Comparison of ENCODE assay signal across 1 cellular context in the genomic region with DNA sequence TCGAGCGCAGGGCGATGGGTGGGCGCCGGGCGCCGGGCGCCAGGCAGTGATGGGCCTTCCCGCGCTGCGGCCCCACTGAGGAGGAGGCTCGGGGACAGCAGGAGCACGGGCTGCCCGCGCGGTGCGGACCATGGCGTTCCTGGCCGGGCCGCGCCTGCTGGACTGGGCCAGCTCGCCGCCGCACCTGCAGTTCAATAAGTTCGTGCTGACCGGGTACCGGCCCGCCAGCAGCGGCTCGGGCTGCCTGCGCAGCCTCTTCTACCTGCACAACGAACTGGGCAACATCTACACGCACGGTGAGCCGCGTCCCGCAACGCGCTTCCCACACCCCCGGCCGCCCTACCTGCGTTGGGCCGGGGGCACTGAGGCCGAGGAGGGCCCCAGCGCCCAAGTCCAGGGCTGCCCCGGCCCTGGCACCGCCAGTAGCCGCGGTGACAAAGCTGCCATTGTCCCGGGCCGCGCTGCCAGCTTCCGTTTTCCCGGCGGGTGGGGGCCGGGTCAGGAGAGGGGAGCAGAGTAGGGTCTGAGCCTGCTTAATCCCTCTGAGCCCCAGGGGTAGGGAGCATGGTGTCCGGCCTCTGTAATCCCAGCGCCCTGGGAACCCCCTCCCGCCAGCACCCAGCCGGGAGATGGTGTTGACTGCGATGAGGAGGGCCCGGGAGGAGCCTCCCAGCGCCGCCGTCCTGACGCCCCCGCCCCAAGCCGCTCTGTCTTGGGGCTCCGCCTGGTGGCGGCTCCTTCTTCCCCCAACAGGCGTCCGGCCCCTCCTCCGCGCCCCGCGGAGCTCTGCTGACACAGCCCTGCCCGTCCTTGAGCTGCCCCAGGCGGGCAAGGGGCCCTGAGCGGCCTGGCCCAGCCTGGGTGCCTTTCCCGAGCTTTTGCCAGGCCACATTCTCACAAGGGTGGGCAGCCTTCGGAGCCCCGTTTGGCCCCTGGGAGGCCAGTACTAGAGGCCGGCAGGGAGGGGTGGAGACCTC.
TF ChIP-seq lines count a peak whose summit lies in the region.

No MANE protein-coding gene starts in this region.

TF ChIP-seq in HepG2, 621 proteins besides CTCF, POLR2A, EP300 and RAD21 (continued from another document and continues in another):
- TF ChIP-seq IKZF1 (IDR thresholded peaks at IDR 0.05) (no peak), ZNF121 (CRISPR knock-in tag; IDR thresholded peaks at IDR 0.05) (no peak), DNMT3B (CRISPR knock-in tag; conservative IDR thresholded peaks at IDR 0.05) (no peak), BRF2 (CRISPR knock-in tag; IDR thresholded peaks at IDR 0.05) (no peak), ZNF652 (CRISPR knock-in tag; IDR thresholded peaks at IDR 0.05; ENCODE audit: borderline replicate concordance, low read depth) (no peak), ZFP82 (CRISPR knock-in tag; IDR thresholded peaks at IDR 0.05; ENCODE audit: borderline replicate concordance) (no peak), FOXK2 (IDR thresholded peaks at IDR 0.05) (no peak), ZNF775 (CRISPR knock-in tag; IDR thresholded peaks at IDR 0.05; ENCODE audit: borderline replicate concordance) (no peak), CC2D1A (CRISPR knock-in tag; IDR thresholded peaks at IDR 0.05) (no peak), KLF13 (CRISPR knock-in tag; IDR thresholded peaks at IDR 0.05) (no peak), RELA (CRISPR knock-in tag; IDR thresholded peaks at IDR 0.05) (no peak), KLF6 (CRISPR knock-in tag; IDR thresholded peaks at IDR 0.05) (no peak), ATM (IDR thresholded peaks at IDR 0.05; ENCODE audit: borderline replicate concordance) (no peak), TFAP4 (IDR thresholded peaks at IDR 0.05; ENCODE audit: borderline replicate concordance, low read depth) (no peak), KDM1A (CRISPR knock-in tag; IDR thresholded peaks at IDR 0.05) (no peak), BCL3 (CRISPR knock-in tag; IDR thresholded peaks at IDR 0.05) (no peak), ZMYM2 (CRISPR knock-in tag; IDR thresholded peaks at IDR 0.05) (no peak; the same call in 1 of the 2 replicates), ZNF17 (CRISPR knock-in tag; IDR thresholded peaks at IDR 0.05) (no peak), PHB2 (IDR thresholded peaks at IDR 0.05; ENCODE audit: partially characterized antibody) (no peak), DNMT1 (CRISPR knock-in tag; IDR thresholded peaks at IDR 0.05) (0 out of 2 replicates have a peak, but pooled peaks have one; percentile 27), STAT6 (CRISPR knock-in tag; IDR thresholded peaks at IDR 0.05; ENCODE audit: borderline replicate concordance) (no peak)
- TF ChIP-seq, protein P1, sequence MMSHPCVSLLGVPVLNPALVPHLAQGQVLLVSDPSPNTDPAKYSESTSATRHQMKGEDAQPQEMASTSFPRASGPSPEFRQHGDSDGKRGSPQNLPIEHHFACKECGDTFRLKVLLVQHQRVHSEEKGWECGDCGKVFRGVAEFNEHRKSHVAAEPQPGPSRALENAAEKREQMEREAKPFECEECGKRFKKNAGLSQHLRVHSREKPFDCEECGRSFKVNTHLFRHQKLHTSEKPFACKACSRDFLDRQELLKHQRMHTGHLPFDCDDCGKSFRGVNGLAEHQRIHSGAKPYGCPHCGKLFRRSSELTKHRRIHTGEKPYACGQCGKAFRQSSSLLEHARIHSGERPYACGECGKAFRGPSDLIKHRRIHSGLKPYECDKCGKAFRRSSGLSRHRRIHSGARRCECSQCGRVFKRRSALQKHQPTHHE (CRISPR knock-in tag; IDR thresholded peaks at IDR 0.05; ENCODE audit: borderline replicate concordance) = no peak
- TF ChIP-seq, protein P2, sequence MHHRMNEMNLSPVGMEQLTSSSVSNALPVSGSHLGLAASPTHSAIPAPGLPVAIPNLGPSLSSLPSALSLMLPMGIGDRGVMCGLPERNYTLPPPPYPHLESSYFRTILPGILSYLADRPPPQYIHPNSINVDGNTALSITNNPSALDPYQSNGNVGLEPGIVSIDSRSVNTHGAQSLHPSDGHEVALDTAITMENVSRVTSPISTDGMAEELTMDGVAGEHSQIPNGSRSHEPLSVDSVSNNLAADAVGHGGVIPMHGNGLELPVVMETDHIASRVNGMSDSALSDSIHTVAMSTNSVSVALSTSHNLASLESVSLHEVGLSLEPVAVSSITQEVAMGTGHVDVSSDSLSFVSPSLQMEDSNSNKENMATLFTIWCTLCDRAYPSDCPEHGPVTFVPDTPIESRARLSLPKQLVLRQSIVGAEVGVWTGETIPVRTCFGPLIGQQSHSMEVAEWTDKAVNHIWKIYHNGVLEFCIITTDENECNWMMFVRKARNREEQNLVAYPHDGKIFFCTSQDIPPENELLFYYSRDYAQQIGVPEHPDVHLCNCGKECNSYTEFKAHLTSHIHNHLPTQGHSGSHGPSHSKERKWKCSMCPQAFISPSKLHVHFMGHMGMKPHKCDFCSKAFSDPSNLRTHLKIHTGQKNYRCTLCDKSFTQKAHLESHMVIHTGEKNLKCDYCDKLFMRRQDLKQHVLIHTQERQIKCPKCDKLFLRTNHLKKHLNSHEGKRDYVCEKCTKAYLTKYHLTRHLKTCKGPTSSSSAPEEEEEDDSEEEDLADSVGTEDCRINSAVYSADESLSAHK (CRISPR knock-in tag; IDR thresholded peaks at IDR 0.05; ENCODE audit: borderline replicate concordance) = no peak
- TF ChIP-seq, protein P3, sequence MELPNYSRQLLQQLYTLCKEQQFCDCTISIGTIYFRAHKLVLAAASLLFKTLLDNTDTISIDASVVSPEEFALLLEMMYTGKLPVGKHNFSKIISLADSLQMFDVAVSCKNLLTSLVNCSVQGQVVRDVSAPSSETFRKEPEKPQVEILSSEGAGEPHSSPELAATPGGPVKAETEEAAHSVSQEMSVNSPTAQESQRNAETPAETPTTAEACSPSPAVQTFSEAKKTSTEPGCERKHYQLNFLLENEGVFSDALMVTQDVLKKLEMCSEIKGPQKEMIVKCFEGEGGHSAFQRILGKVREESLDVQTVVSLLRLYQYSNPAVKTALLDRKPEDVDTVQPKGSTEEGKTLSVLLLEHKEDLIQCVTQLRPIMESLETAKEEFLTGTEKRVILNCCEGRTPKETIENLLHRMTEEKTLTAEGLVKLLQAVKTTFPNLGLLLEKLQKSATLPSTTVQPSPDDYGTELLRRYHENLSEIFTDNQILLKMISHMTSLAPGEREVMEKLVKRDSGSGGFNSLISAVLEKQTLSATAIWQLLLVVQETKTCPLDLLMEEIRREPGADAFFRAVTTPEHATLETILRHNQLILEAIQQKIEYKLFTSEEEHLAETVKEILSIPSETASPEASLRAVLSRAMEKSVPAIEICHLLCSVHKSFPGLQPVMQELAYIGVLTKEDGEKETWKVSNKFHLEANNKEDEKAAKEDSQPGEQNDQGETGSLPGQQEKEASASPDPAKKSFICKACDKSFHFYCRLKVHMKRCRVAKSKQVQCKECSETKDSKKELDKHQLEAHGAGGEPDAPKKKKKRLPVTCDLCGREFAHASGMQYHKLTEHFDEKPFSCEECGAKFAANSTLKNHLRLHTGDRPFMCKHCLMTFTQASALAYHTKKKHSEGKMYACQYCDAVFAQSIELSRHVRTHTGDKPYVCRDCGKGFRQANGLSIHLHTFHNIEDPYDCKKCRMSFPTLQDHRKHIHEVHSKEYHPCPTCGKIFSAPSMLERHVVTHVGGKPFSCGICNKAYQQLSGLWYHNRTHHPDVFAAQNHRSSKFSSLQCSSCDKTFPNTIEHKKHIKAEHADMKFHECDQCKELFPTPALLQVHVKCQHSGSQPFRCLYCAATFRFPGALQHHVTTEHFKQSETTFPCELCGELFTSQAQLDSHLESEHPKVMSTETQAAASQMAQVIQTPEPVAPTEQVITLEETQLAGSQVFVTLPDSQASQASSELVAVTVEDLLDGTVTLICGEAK (IDR thresholded peaks at IDR 0.05) = no peak
- TF ChIP-seq, protein P3 (CRISPR knock-in tag; IDR thresholded peaks at IDR 0.05) = no peak; the same call in 1 of the 2 replicates
- TF ChIP-seq, protein P4, sequence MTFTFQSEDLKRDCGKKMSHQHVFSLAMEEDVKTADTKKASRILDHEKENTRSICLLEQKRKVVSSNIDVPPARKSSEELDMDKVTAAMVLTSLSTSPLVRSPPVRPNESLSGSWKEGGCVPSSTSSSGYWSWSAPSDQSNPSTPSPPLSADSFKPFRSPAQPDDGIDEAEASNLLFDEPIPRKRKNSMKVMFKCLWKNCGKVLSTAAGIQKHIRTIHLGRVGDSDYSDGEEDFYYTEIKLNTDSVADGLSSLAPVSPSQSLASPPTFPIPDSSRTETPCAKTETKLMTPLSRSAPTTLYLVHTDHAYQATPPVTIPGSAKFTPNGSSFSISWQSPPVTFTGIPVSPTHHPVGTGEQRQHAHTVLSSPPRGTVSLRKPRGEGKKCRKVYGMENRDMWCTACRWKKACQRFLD (CRISPR knock-in tag; IDR thresholded peaks at IDR 0.05; ENCODE audit: borderline replicate concordance) = no peak
- TF ChIP-seq, protein P5, sequence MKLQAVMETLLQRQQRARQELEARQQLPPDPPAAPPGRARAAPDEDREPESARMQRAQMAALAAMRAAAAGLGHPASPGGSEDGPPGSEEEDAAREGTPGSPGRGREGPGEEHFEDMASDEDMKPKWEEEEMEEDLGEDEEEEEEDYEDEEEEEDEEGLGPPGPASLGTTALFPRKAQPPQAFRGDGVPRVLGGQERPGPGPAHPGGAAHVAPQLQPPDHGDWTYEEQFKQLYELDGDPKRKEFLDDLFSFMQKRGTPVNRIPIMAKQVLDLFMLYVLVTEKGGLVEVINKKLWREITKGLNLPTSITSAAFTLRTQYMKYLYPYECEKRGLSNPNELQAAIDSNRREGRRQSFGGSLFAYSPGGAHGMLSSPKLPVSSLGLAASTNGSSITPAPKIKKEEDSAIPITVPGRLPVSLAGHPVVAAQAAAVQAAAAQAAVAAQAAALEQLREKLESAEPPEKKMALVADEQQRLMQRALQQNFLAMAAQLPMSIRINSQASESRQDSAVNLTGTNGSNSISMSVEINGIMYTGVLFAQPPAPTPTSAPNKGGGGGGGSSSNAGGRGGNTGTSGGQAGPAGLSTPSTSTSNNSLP (IDR thresholded peaks at IDR 0.05; ENCODE audit: low read depth, low read length) = no peak
- TF ChIP-seq, protein P6, sequence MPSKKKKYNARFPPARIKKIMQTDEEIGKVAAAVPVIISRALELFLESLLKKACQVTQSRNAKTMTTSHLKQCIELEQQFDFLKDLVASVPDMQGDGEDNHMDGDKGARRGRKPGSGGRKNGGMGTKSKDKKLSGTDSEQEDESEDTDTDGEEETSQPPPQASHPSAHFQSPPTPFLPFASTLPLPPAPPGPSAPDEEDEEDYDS (CRISPR knock-in tag; IDR thresholded peaks at IDR 0.05) = peak; percentile 22; the same call in 1 of the 2 replicates
